In the genomic region with DNA sequence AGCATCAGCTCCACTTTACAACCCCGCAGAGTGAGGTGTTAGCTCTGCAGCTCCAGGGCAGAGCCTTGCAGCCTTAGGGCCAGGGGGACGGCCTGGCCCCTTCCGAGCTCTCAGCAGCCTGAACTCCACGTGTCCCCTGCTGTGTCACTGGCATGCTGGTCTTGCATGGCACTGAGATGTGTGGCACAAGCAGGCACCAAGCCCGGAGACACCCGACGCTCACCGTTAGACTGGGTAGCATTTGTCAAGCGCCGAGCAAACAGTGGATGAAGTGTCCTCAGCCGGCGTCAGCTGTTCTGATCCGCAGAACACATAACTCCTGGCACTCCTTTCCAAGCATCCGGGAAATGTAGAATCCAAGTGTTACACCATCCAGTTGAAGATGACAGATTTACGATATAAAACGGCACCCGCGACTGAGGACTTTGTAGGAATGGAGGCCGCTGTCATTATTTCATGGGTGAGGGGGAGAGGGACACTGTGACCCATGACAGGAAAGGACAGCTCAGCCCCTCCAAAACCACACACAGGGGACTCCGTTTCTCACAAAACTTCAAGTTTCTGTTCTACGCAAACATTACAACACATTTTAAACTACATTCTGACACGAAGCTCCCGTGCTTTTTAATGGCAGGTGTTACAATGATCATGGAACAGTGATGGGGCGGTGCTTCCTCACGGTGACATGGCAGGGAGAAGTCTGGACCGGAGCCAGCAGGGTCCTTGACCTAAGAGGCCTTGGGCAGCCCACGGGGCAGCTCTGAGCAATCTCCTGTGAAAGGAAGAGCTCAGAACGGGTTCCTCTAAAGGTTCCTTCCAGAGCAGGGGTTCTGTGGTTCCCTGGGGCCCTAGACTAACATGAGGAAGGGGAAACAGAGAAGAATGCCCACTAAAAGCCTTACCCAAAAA, we compare ENCODE assay signal across 9 cellular contexts.
DNase-seq lines count a peak whose midpoint lies in the region; ATAC-seq and TF ChIP-seq lines count a peak whose summit lies in the region.
"Had no signal": no experiment of that assay in that cellular context is flagged by ENCODE, and none has a peak within 500 bp of the region (broad histone marks: within the 10 kb centered on the region; RNA-seq: fewer than 3 reads in every experiment).

No MANE protein-coding gene starts in this region.

- no peaks in the 10 kb centered on the region for H3K36me3 ChIP-seq in endodermal cell (ENCODE audit: control insufficient read depth, insufficient read depth, low read length)
- no peaks in the 10 kb centered on the region for H3K36me3 ChIP-seq in mucosa of descending colon (ENCODE audit: low read depth)

- intact Hi-C loops in mucosa of descending colon (cut with DNase I, micrococcal nuclease) = no loop called here
- intact Hi-C loops in Calu3 (cut with micrococcal nuclease; ENCODE audit: unreplicated experiment) = no loop called here

- CTCF ChIA-PET in Calu3 (lab: Charles Lee) = no interaction called here

- peaks cover 23% of the 10 kb centered on the region for H3K9me3 ChIP-seq in endodermal cell (ENCODE audit: control insufficient read depth, low read length)
- H3K9me3 ChIP-seq in mucosa of descending colon = no peaks in the 10 kb centered on the region

- H3K4me3 Mint-ChIP-seq in endodermal cell = no peak overlapping the region
- H3K4me3 Mint-ChIP-seq in type B pancreatic cell = no peak overlapping the region
- H3K4me3 Mint-ChIP-seq in Calu3 (ENCODE audit: low read depth, unreplicated experiment) = no peak overlapping the region

- no peaks in the 10 kb centered on the region for H3K27me3 Mint-ChIP-seq in endodermal cell (ENCODE audit: insufficient read depth)
- no peaks in the 10 kb centered on the region for H3K27me3 Mint-ChIP-seq in type B pancreatic cell
- no peaks in the 10 kb centered on the region for H3K27me3 Mint-ChIP-seq in Calu3 (ENCODE audit: unreplicated experiment)

- H3K36me3 Mint-ChIP-seq in endodermal cell (ENCODE audit: low read depth) = peaks cover 21% of the 10 kb centered on the region
- peaks cover 20% of the 10 kb centered on the region for H3K36me3 Mint-ChIP-seq in type B pancreatic cell
- H3K36me3 Mint-ChIP-seq in Calu3 (ENCODE audit: insufficient read depth, unreplicated experiment) = no peaks in the 10 kb centered on the region

- H3K27ac Mint-ChIP-seq in endodermal cell = no peak overlapping the region
- H3K27ac Mint-ChIP-seq in type B pancreatic cell = no peak overlapping the region
- H3K27ac Mint-ChIP-seq in Calu3 (ENCODE audit: unreplicated experiment) = no peak overlapping the region

- peaks cover 7% of the 10 kb centered on the region for H3K4me1 ChIP-seq in endodermal cell (ENCODE audit: control insufficient read depth, insufficient read depth, low read length)
- peaks cover 5% of the 10 kb centered on the region for H3K4me1 ChIP-seq in mucosa of descending colon (ENCODE audit: low read depth)

- peaks cover 19% of the 10 kb centered on the region for H3K4me1 Mint-ChIP-seq in endodermal cell
- peaks cover 50% of the 10 kb centered on the region for H3K4me1 Mint-ChIP-seq in type B pancreatic cell (ENCODE audit: unreplicated experiment)
- H3K4me1 Mint-ChIP-seq in Calu3 (ENCODE audit: low read depth, unreplicated experiment) = no peaks in the 10 kb centered on the region

- peak; percentile 39 for ATAC-seq in mucosa of descending colon
- no peak for ATAC-seq in HG03025 (IDR thresholded peaks at IDR 0.05; ENCODE audit: low FRiP score, unreplicated experiment)

- no TSS peak for BruUV-seq in Calu3 (replicated peaks; lab: Mats Ljungman, UMichigan)

- TF ChIP-seq CTCF in endodermal cell (conservative IDR thresholded peaks at IDR 0.05) (no peak), mucosa of descending colon (IDR thresholded peaks at IDR 0.05) (no peak), type B pancreatic cell (conservative IDR thresholded peaks at IDR 0.05) (no peak), Calu3 (IDR thresholded peaks at IDR 0.05; ENCODE audit: unreplicated experiment) (no peak)

- H3K9ac ChIP-seq in endodermal cell (ENCODE audit: extremely low read depth, low read length, poor library complexity, severe bottlenecking) = no peak overlapping the region

- H3K27ac ChIP-seq in endodermal cell (ENCODE audit: low read depth, low read length) = no peak overlapping the region

- H3K4me3 ChIP-seq in endodermal cell (ENCODE audit: low read length) (no peak overlapping the region), mucosa of descending colon (no peak overlapping the region)

- H3K9me3 Mint-ChIP-seq in endodermal cell (peaks cover 21% of the 10 kb centered on the region), type B pancreatic cell (peaks cover 5% of the 10 kb centered on the region), Calu3 (ENCODE audit: low read depth, unreplicated experiment) (no peaks in the 10 kb centered on the region)

- H3K27me3 ChIP-seq in endodermal cell (ENCODE audit: control insufficient read depth, insufficient read depth, low read length, poor library complexity, severe bottlenecking) = no peaks in the 10 kb centered on the region

- DNase-seq in activated T-cell treated with anti-CD3 and anti-CD28 coated beads, Interleukin-2, amount 50 U/mL, for 1 hour = peak; percentile 3
- DNase-seq in activated T-cell treated with anti-CD3 and anti-CD28 coated beads for 4 hours (no peak), endodermal cell (peak; percentile 26), mucosa of descending colon (peak in 1 of 3 donors; percentile 36), type B pancreatic cell (ENCODE audit: extremely low spot score, unreplicated experiment) (peak; percentile 44), Calu3 (no peak), kidney glomerular epithelial cell (lab: John Stamatoyannopoulos, UW) (no peak)
- DNase-seq: occipital lobe had no signal

- 91 to 93% methylated on average over 19 to 28 of the region's 28 CpGs for WGBS in endodermal cell (ENCODE audit: insufficient coverage in 1 of 2, insufficient read length in 1 of 2), 2 experiments

Comparison
In these comparisons a context has a peak if more than half of its experiments do, and no peak if none do; other contexts are left out.
1. DNase-seq: peak in activated T-cell treated with anti-CD3 and anti-CD28 coated beads, Interleukin-2, amount 50 U/mL, for 1 hour (single experiment), endodermal cell (single experiment) and type B pancreatic cell (single experiment); none in activated T-cell treated with anti-CD3 and anti-CD28 coated beads for 4 hours (single experiment), Calu3 (single experiment) and kidney glomerular epithelial cell (single experiment).